9 cellular contexts compared by ENCODE assay signal in the genomic region with DNA sequence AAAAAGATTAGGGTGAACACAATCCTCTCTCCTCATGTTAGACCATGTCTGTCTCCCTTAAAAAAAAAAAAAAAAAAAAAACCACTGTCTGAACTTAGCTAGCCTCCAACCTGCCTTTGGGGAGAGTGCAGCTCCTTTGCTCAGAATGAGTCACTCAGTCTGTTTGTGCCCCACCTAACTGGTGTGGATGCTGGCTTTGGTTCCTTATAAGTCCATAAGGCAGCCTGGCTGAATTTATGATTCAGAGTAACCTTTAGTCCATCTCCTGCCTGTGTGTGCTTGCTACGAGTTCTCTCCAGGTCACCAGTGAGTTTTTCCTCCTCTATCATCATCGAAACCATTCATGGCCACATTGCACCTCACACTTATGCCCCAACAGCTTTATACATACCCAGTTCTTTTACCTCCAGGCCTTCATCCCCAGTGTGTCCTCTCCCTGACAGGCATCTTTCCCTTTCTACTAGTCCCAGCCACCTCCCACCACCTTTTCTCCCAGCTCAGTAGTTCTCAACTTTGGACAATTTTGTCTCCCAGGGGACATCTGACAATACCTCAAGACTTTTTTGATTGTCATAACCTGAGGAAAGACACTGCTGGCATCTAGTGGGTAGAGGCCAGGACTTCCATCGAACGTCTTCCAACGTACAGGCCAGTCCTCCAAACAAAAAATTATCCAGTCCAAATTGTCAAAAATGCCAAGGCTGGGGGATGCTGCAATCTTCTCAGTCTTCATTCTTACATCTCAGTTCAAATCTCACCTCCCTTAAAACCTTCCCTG.
A peak's percentile ranks its signal among the peaks of the same experiment; 100 is the strongest.
DNase-seq lines count a peak whose midpoint lies in the region; ATAC-seq and TF ChIP-seq lines count a peak whose summit lies in the region.
"Had no signal": no experiment of that assay in that cellular context is flagged by ENCODE, and none has a peak within 500 bp of the region (broad histone marks: within the 10 kb centered on the region; RNA-seq: fewer than 3 reads in every experiment).

No MANE protein-coding gene starts in this region.

- peak overlapping the region; percentile 53 for H3K27ac ChIP-seq in foreskin keratinocyte

- H3K4me1 ChIP-seq in foreskin keratinocyte: peaks cover 6% of the 10 kb centered on the region

- DNase-seq in RPMI7951 (ENCODE audit: low read depth): peak; percentile 95
- DNase-seq in foreskin keratinocyte: peak; percentile 92 to 95
- no peak for DNase-seq in stimulated activated naive B cell treated with anti-CD40 and anti-IgM and Interleukin-4, amounts not matched to agents 10 μg/mL and 1 μg/mL and 100 μg/mL, for 72 hours
- DNase-seq in stimulated activated CD4-positive, alpha-beta T cell treated with anti-CD3 and anti-CD28 coated beads, Interleukin-4, amount 100 ng/mL, for 24 hours: no peak
- no peak for DNase-seq in NCI-H524 treated with DMSO at 0.1 percent for 48 hours (lab: John Stamatoyannopoulos, UW)
- DNase-seq in effector CD4-positive, alpha-beta T cell: no peak
- DNase-seq: effector memory CD8-positive, alpha-beta T cell had no signal

- no peak overlapping the region for H3K27ac Mint-ChIP-seq in stimulated activated naive B cell treated with anti-CD40 and anti-IgM and Interleukin-4, amounts not matched to agents 10 μg/mL and 1 μg/mL and 100 μg/mL, for 72 hours
- H3K27ac Mint-ChIP-seq: effector memory CD8-positive, alpha-beta T cell had no signal

- TF ChIP-seq CTCF in foreskin keratinocyte (conservative IDR thresholded peaks at IDR 0.05): peak; percentile 31

- peaks cover 2 to 7% of the 10 kb centered on the region in 2 donors for H3K9me3 Mint-ChIP-seq in stimulated activated naive B cell treated with anti-CD40 and anti-IgM and Interleukin-4, amounts not matched to agents 10 μg/mL and 1 μg/mL and 100 μg/mL, for 72 hours

- no peaks in the 10 kb centered on the region for H3K36me3 Mint-ChIP-seq in stimulated activated naive B cell treated with anti-CD40 and anti-IgM and Interleukin-4, amounts not matched to agents 10 μg/mL and 1 μg/mL and 100 μg/mL, for 72 hours

- peaks cover 1 to 5% of the 10 kb centered on the region in 2 donors for H3K4me1 Mint-ChIP-seq in stimulated activated naive B cell treated with anti-CD40 and anti-IgM and Interleukin-4, amounts not matched to agents 10 μg/mL and 1 μg/mL and 100 μg/mL, for 72 hours

- H3K4me3 Mint-ChIP-seq in stimulated activated naive B cell treated with anti-CD40 and anti-IgM and Interleukin-4, amounts not matched to agents 10 μg/mL and 1 μg/mL and 100 μg/mL, for 72 hours: no peak overlapping the region
- H3K4me3 Mint-ChIP-seq: effector memory CD8-positive, alpha-beta T cell had no signal

- H3K27me3 ChIP-seq in foreskin keratinocyte: no peaks in the 10 kb centered on the region

- H3K27me3 Mint-ChIP-seq in stimulated activated naive B cell treated with anti-CD40 and anti-IgM and Interleukin-4, amounts not matched to agents 10 μg/mL and 1 μg/mL and 100 μg/mL, for 72 hours: no peaks in the 10 kb centered on the region
- H3K27me3 Mint-ChIP-seq: effector memory CD8-positive, alpha-beta T cell had no signal

- peak; percentile 84 for ATAC-seq in GM21360 (IDR thresholded peaks at IDR 0.05; ENCODE audit: unreplicated experiment)
- peak; percentile 93 for ATAC-seq in foreskin keratinocyte
- peak; percentile 44 to 64 for ATAC-seq in stimulated activated naive B cell treated with anti-CD40 and anti-IgM and Interleukin-4, amounts not matched to agents 10 μg/mL and 1 μg/mL and 100 μg/mL, for 72 hours (replicated peaks)
- no peak for ATAC-seq in GM19035 (IDR thresholded peaks at IDR 0.05; ENCODE audit: unreplicated experiment)
- ATAC-seq: effector memory CD8-positive, alpha-beta T cell had no signal

Comparison
In these comparisons a context has a peak if more than half of its experiments do, and no peak if none do; other contexts are left out.
1. DNase-seq: peak in RPMI7951 (single experiment) and foreskin keratinocyte (2 of 2); none in stimulated activated naive B cell treated with anti-CD40 and anti-IgM and Interleukin-4, amounts not matched to agents 10 μg/mL and 1 μg/mL and 100 μg/mL, for 72 hours (single experiment), stimulated activated CD4-positive, alpha-beta T cell treated with anti-CD3 and anti-CD28 coated beads, Interleukin-4, amount 100 ng/mL, for 24 hours (single experiment), NCI-H524 treated with DMSO at 0.1 percent for 48 hours (single experiment) and effector CD4-positive, alpha-beta T cell (single experiment).